In genomic region chr14:100548295-100548655, GRCh38 we compare ENCODE assay signal across 15 cellular contexts. TPM values are rescaled to one million over a fixed set of nuclear protein-coding genes. Genes with fewer than 3 reads are reported as not detected.
DNase-seq lines count a peak whose midpoint lies in the region; ATAC-seq, FAIRE-seq and TF ChIP-seq lines count a peak whose summit lies in the region.
"Had no signal": no experiment of that assay in that cellular context is flagged by ENCODE, and none has a peak within 500 bp of the region (broad histone marks: within the 10 kb centered on the region; RNA-seq: fewer than 3 reads in every experiment).

No MANE protein-coding gene starts in this region.

- no peak for ATAC-seq in CD4-positive, CD25-positive, alpha-beta regulatory T cell (ENCODE audit: low read depth in 2 of 2)
- no peak for ATAC-seq in activated naive CD8-positive, alpha-beta T cell treated with anti-CD3 and anti-CD28 coated beads, Interleukin-2, amount 50 U/mL, for 24 hours
- ATAC-seq in naive thymus-derived CD4-positive, alpha-beta T cell = no peak
- ATAC-seq in GM19328 (IDR thresholded peaks at IDR 0.05; ENCODE audit: unreplicated experiment) = no peak

- no peak for TF ChIP-seq POLR2A in GM12891 (IDR thresholded peaks at IDR 0.05; ENCODE audit: low read depth, low read length)

- no peaks in the 10 kb centered on the region for H3K36me3 ChIP-seq in CD4-positive, CD25-positive, alpha-beta regulatory T cell (ENCODE audit: control insufficient read depth, insufficient read depth, low read length)
- no peaks in the 10 kb centered on the region for H3K36me3 ChIP-seq in HEK293 (ENCODE audit: control insufficient read depth in 2 of 2, insufficient read depth in 1 of 2, low read length in 2 of 2)
- H3K36me3 ChIP-seq in naive thymus-derived CD4-positive, alpha-beta T cell (ENCODE audit: control insufficient read depth in 2 of 3, insufficient read depth in 3 of 3, low read length in 3 of 3) = no peaks in the 10 kb centered on the region
- H3K36me3 ChIP-seq: upper lobe of left lung had no signal

- intact Hi-C loops in naive thymus-derived CD4-positive, alpha-beta T cell (cut with micrococcal nuclease) = loop anchor here (1.0 to 10.0 kb wide), 6 partner anchors 92 to 943 kb away; partner anchors contain the start of genes CCDC85C (in 1 of the 2), SLC25A29 (in 1 of the 2) and WDR25 (in 1 of the 2)

- peak overlapping the region in 1 of 3 donors; percentile 93 for H3K27ac Mint-ChIP-seq in CD4-positive, CD25-positive, alpha-beta regulatory T cell
- H3K27ac Mint-ChIP-seq in activated naive CD8-positive, alpha-beta T cell treated with anti-CD3 and anti-CD28 coated beads, Interleukin-2, amount 50 U/mL, for 24 hours = peak overlapping the region; percentile 27
- H3K27ac Mint-ChIP-seq in naive thymus-derived CD4-positive, alpha-beta T cell = peak overlapping the region in 8 of 9 donors; percentile 67 to 98 (median 90)

- no peaks in the 10 kb centered on the region for H3K27me3 ChIP-seq in CD4-positive, CD25-positive, alpha-beta regulatory T cell (ENCODE audit: control insufficient read depth, insufficient read depth, low read length)
- H3K27me3 ChIP-seq in naive thymus-derived CD4-positive, alpha-beta T cell (ENCODE audit: control insufficient read depth in 2 of 2, insufficient read depth in 2 of 2, low read length in 2 of 2) = no peaks in the 10 kb centered on the region

- H3K4me1 Mint-ChIP-seq in CD4-positive, CD25-positive, alpha-beta regulatory T cell = peaks cover 0 to 39% (median 1%) of the 10 kb centered on the region in 4 donors
- peaks cover 22% of the 10 kb centered on the region for H3K4me1 Mint-ChIP-seq in activated naive CD8-positive, alpha-beta T cell treated with anti-CD3 and anti-CD28 coated beads, Interleukin-2, amount 50 U/mL, for 24 hours
- H3K4me1 Mint-ChIP-seq in naive thymus-derived CD4-positive, alpha-beta T cell = peaks cover 9 to 38% (median 22%) of the 10 kb centered on the region in 7 donors

- no peak for FAIRE-seq in GM12891 (lab: Jason Lieb, UNC)
- FAIRE-seq: endometrium had no signal

- POLR2A ChIA-PET in HEK293 (lab: Yijun Ruan, JAX) = no interaction called here
- POLR2A ChIA-PET in naive thymus-derived CD4-positive, alpha-beta T cell (lab: Charles Lee) = interaction anchor here (0.6 to 1.3 kb wide), 3 partner anchors 18 to 1535 kb away, joined by 3 to 6 read pairs (median 3); no protein-coding TSS in a partner anchor

- H3K4me3 Mint-ChIP-seq in CD4-positive, CD25-positive, alpha-beta regulatory T cell = peak overlapping the region in 2 of 4 donors; percentile 57 to 92
- H3K4me3 Mint-ChIP-seq in activated naive CD8-positive, alpha-beta T cell treated with anti-CD3 and anti-CD28 coated beads, Interleukin-2, amount 50 U/mL, for 24 hours = no peak overlapping the region
- peak overlapping the region; percentile 51 to 87 (median 82) for H3K4me3 Mint-ChIP-seq in naive thymus-derived CD4-positive, alpha-beta T cell

- CTCF ChIA-PET in HEK293 (lab: Yijun Ruan, JAX) = no interaction called here
- CTCF ChIA-PET in naive thymus-derived CD4-positive, alpha-beta T cell (lab: Charles Lee) = interaction anchor here (1.6 kb wide), 1 partner anchor 98 kb away, joined by 3 read pairs; no protein-coding TSS in a partner anchor

- peaks cover 6% of the 10 kb centered on the region for H3K27me3 Mint-ChIP-seq in CD4-positive, CD25-positive, alpha-beta regulatory T cell
- no peaks in the 10 kb centered on the region for H3K27me3 Mint-ChIP-seq in activated naive CD8-positive, alpha-beta T cell treated with anti-CD3 and anti-CD28 coated beads, Interleukin-2, amount 50 U/mL, for 24 hours
- H3K27me3 Mint-ChIP-seq in naive thymus-derived CD4-positive, alpha-beta T cell = no peaks in the 10 kb centered on the region
- H3K27me3 Mint-ChIP-seq: T-cell had no signal

- no peak for TF ChIP-seq CTCF in HEK293 (tag by site-specific recombination; IDR thresholded peaks at IDR 0.05)

- no peak for DNase-seq in CD4-positive, CD25-positive, alpha-beta regulatory T cell
- no peak for DNase-seq in activated naive CD8-positive, alpha-beta T cell treated with anti-CD3 and anti-CD28 coated beads, Interleukin-2, amount 50 U/mL, for 24 hours
- DNase-seq in naive thymus-derived CD4-positive, alpha-beta T cell = no peak
- DNase-seq in COLO829 (ENCODE audit: low spot score) = no peak
- no peak for DNase-seq in GM12891 (ENCODE audit: insufficient read length, low spot score)
- DNase-seq in GF-D8 (lab: John Stamatoyannopoulos, UW) = no peak
- DNase-seq: activated CD4-positive, CD25-positive, alpha-beta regulatory T cell; NCI-H748 treated with DMSO at 0.1 percent for 48 hours had no signal

- H3K27ac ChIP-seq in CD4-positive, CD25-positive, alpha-beta regulatory T cell (ENCODE audit: insufficient read depth, low read length, poor library complexity, severe bottlenecking) = peak overlapping the region; percentile 70
- H3K27ac ChIP-seq in HEK293 (ENCODE audit: extremely low read depth, low read depth, low read length) = no peak overlapping the region
- peak overlapping the region; percentile 73 for H3K27ac ChIP-seq in naive thymus-derived CD4-positive, alpha-beta T cell (ENCODE audit: low read depth, low read length)

- H3K36me3 Mint-ChIP-seq in CD4-positive, CD25-positive, alpha-beta regulatory T cell = no peaks in the 10 kb centered on the region
- H3K36me3 Mint-ChIP-seq in activated naive CD8-positive, alpha-beta T cell treated with anti-CD3 and anti-CD28 coated beads, Interleukin-2, amount 50 U/mL, for 24 hours (ENCODE audit: low read depth) = no peaks in the 10 kb centered on the region
- no peaks in the 10 kb centered on the region for H3K36me3 Mint-ChIP-seq in naive thymus-derived CD4-positive, alpha-beta T cell
- H3K36me3 Mint-ChIP-seq: T-cell had no signal

- peaks cover 23% of the 10 kb centered on the region for H3K4me1 ChIP-seq in CD4-positive, CD25-positive, alpha-beta regulatory T cell (ENCODE audit: control insufficient read depth, insufficient read depth, low read length, poor library complexity, severe bottlenecking)
- peaks cover 14% of the 10 kb centered on the region for H3K4me1 ChIP-seq in HEK293 (ENCODE audit: control insufficient read depth, insufficient read depth, low read length)
- peaks cover 27 to 28% of the 10 kb centered on the region in 2 donors for H3K4me1 ChIP-seq in naive thymus-derived CD4-positive, alpha-beta T cell (ENCODE audit: control insufficient read depth in 2 of 2, insufficient read depth in 2 of 2, low read length in 2 of 2)

- H3K4me3 ChIP-seq in CD4-positive, CD25-positive, alpha-beta regulatory T cell (ENCODE audit: low read depth, low read length) = no peak overlapping the region
- H3K4me3 ChIP-seq in HEK293 (ENCODE audit: low read depth, low read length) = no peak overlapping the region
- H3K4me3 ChIP-seq in naive thymus-derived CD4-positive, alpha-beta T cell (ENCODE audit: low read length) = peak overlapping the region; percentile 20
- H3K4me3 ChIP-seq: upper lobe of left lung had no signal

- no peaks in the 10 kb centered on the region for H3K9me3 Mint-ChIP-seq in CD4-positive, CD25-positive, alpha-beta regulatory T cell
- no peaks in the 10 kb centered on the region for H3K9me3 Mint-ChIP-seq in activated naive CD8-positive, alpha-beta T cell treated with anti-CD3 and anti-CD28 coated beads, Interleukin-2, amount 50 U/mL, for 24 hours
- no peaks in the 10 kb centered on the region for H3K9me3 Mint-ChIP-seq in naive thymus-derived CD4-positive, alpha-beta T cell
- H3K9me3 Mint-ChIP-seq: T-cell had no signal

- no peaks in the 10 kb centered on the region for H3K9me3 ChIP-seq in CD4-positive, CD25-positive, alpha-beta regulatory T cell (ENCODE audit: control insufficient read depth in 2 of 2, low read length in 2 of 2)
- H3K9me3 ChIP-seq in HEK293 (ENCODE audit: control insufficient read depth, insufficient read depth, low read depth, low read length) = no peaks in the 10 kb centered on the region
- H3K9me3 ChIP-seq in naive thymus-derived CD4-positive, alpha-beta T cell (ENCODE audit: control insufficient read depth in 2 of 3, low read length in 3 of 3) = no peaks in the 10 kb centered on the region
- H3K9me3 ChIP-seq: upper lobe of left lung had no signal

TF ChIP-seq in HEK293, 187 proteins besides CTCF, POLR2A, EP300 and RAD21 (continues in another document):
- TF ChIP-seq EGR2 (tag by site-specific recombination; IDR thresholded peaks at IDR 0.05; ENCODE audit: low read depth) = 0 out of 2 replicates have a peak, but pooled peaks have one; percentile 3
- TF ChIP-seq SCRT1 (tag by site-specific recombination; IDR thresholded peaks at IDR 0.05; ENCODE audit: borderline replicate concordance) = peak; percentile 16; the same call in 1 of the 2 replicates
- no peak for TF ChIP-seq OVOL3 (tag by site-specific recombination; IDR thresholded peaks at IDR 0.05)
- no peak for TF ChIP-seq ZNF596 (tag by site-specific recombination; IDR thresholded peaks at IDR 0.05)
- no peak for TF ChIP-seq ZNF433 (tag by site-specific recombination; IDR thresholded peaks at IDR 0.05; ENCODE audit: low read depth)
- 0 out of 2 replicates have a peak, but pooled peaks have one; percentile 13 for TF ChIP-seq ZNF423 (tag by site-specific recombination; IDR thresholded peaks at IDR 0.05)

TF ChIP-seq in GM12891, 5 proteins besides CTCF, POLR2A, EP300 and RAD21:
- TF ChIP-seq POLR2AphosphoS5 (IDR thresholded peaks at IDR 0.05; ENCODE audit: low read depth, low read length) = no peak
- TF ChIP-seq SPI1 (IDR thresholded peaks at IDR 0.05; ENCODE audit: low read depth, low read length) = no peak
- no peak for TF ChIP-seq TAF1 (IDR thresholded peaks at IDR 0.05; ENCODE audit: low read depth, low read length)
- TF ChIP-seq PAX5 (IDR thresholded peaks at IDR 0.05; ENCODE audit: insufficient read depth, low read length, severe bottlenecking) = no peak
- TF ChIP-seq POU2F2 (IDR thresholded peaks at IDR 0.05; ENCODE audit: low read depth, low read length) = no peak
TF ChIP-seq in GM12891: peak in this region for 0.

RNA-seq across cellular contexts. Expression of gene BEGAIN, which starts 38.9 kb away (rescaled TPM):
- 1.3 TPM for total RNA-seq in CD4-positive, CD25-positive, alpha-beta regulatory T cell
- under 1 TPM in 3 of 4 donors, not detected in 1; 0.29 to 0.53 (median 0.47) TPM for polyA plus RNA-seq in CD4-positive, CD25-positive, alpha-beta regulatory T cell
- total RNA-seq in naive thymus-derived CD4-positive, alpha-beta T cell = 1 to 10 TPM in 4 of 5 experiments, under 1 TPM in 1; 0.73 to 2.4 (median 1.5) TPM
- under 1 TPM; 0.38 to 0.64 TPM for polyA plus RNA-seq in naive thymus-derived CD4-positive, alpha-beta T cell
- 0.08 TPM for polyA plus RNA-seq in GM12891 (2012; ENCODE audit: low read depth, missing spikeins)
- total RNA-seq: fibroblast of villous mesenchyme, RPMI7951 had no signal
